In the genomic region with DNA sequence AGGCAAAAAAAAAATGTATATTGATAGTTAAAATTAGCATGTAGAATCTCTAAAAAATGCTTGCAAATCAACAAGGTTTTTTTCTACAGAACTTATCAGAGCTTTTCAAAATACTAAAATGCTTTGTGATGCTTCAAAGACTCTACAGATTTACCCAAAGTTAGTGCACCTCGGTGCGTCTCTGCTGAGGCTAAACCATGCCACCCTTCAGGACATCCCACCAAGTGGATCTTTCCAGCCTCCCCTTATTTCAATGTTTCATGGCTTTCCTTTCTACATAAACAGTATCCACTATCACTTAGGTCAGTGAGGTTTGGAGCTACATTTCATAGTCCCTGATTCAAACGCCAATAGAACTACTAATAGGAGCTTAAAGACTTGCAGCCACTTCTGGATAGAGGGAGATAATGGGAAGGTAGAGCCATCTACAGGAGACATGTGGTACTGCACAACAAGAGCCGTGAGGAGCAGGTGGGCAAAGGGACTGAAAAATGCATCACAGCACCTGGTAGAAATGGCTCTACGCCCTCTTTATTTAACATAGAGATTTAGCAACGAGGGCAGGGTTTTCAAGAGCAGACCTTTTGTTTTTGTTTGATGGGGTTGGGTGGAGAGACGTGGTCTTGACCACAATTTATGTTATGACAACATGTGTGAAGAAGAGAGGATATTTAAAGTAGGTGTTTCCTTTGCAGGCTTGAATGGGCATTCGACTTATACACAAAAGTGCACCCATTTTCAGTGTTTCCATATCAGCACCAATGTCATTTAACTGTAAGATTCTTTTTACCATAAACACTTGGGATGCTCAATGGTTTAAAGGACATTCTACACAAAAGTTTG, we compare ENCODE assay signal across 8 cellular contexts. TPM values are rescaled to one million over a fixed set of nuclear protein-coding genes. Genes with fewer than 3 reads are reported as not detected.
DNase-seq lines count a peak whose midpoint lies in the region; ATAC-seq, FAIRE-seq and TF ChIP-seq lines count a peak whose summit lies in the region.

No MANE protein-coding gene starts in this region.

- no peaks in the 10 kb centered on the region for H3K9me3 Mint-ChIP-seq in activated CD4-positive, alpha-beta memory T cell treated with anti-CD3 and anti-CD28 coated beads, Interleukin-2, amount 10 ng/mL, durations not matched to agents 7 days and 5 days

- CTCF ChIA-PET in GM10248 (lab: Yijun Ruan, JAX), result interaction anchor here (0.6 to 7.1 kb wide), 34 partner anchors 8 to 1581 kb away, joined by 3 to 62 read pairs (median 4); no protein-coding TSS in a partner anchor
- CTCF ChIA-PET in activated CD4-positive, alpha-beta memory T cell treated with anti-CD3 and anti-CD28 coated beads, Interleukin-2, amount 10 ng/mL, durations not matched to agents 7 days and 5 days (lab: Charles Lee), result interaction anchor here (0.7 to 2.2 kb wide), 12 partner anchors 9 to 701 kb away, joined by 3 to 11 read pairs (median 4); no protein-coding TSS in a partner anchor

- DNase-seq in ACHN (peak; percentile 37), GM10248 (ENCODE audit: extremely low spot score) (peak; percentile 65), NCI-H2227 treated with DMSO at 0.1 percent for 48 hours (lab: John Stamatoyannopoulos, UW) (peak; percentile 52), frontal cortex (ENCODE audit: low spot score in 2 of 2) (peak; percentile 8 to 55), ovary (no peak)
- peak; percentile 20 for DNase-seq in activated CD4-positive, alpha-beta memory T cell treated with anti-CD3 and anti-CD28 coated beads, Interleukin-2, amount 10 ng/mL, durations not matched to agents 7 days and 5 days

- no peaks in the 10 kb centered on the region for H3K4me1 ChIP-seq in ovary (ENCODE audit: insufficient read depth)

- H3K27me3 Mint-ChIP-seq in activated CD4-positive, alpha-beta memory T cell treated with anti-CD3 and anti-CD28 coated beads, Interleukin-2, amount 10 ng/mL, durations not matched to agents 7 days and 5 days, result peaks cover 12% of the 10 kb centered on the region

- no peak for TF ChIP-seq EP300 in ovary (IDR thresholded peaks at IDR 0.05)

- no peak overlapping the region for H3K4me3 ChIP-seq in ovary

- no peak overlapping the region for H3K4me3 Mint-ChIP-seq in activated CD4-positive, alpha-beta memory T cell treated with anti-CD3 and anti-CD28 coated beads, Interleukin-2, amount 10 ng/mL, durations not matched to agents 7 days and 5 days

- peak; percentile 78 for TF ChIP-seq CTCF in GM10248 (IDR thresholded peaks at IDR 0.05; ENCODE audit: control extremely low read depth, extremely low read depth, low read depth, missing control alignments)
- TF ChIP-seq CTCF in ovary (IDR thresholded peaks at IDR 0.05), result peak; percentile 16 to 66 (median 18)

- H3K27ac Mint-ChIP-seq in activated CD4-positive, alpha-beta memory T cell treated with anti-CD3 and anti-CD28 coated beads, Interleukin-2, amount 10 ng/mL, durations not matched to agents 7 days and 5 days, result no peak overlapping the region

- in situ Hi-C loops in ACHN (cut with HindIII; ENCODE audit: low pct_ligation_motif_present, low pct_unique_long_range_greater_than_20kb, low sequenced_read_pairs), result no loop called here

- no peaks in the 10 kb centered on the region for H3K36me3 ChIP-seq in ovary

- peak; percentile 53 for ATAC-seq in HG02981 (IDR thresholded peaks at IDR 0.05; ENCODE audit: unreplicated experiment)
- ATAC-seq in GM18505 (IDR thresholded peaks at IDR 0.05; ENCODE audit: unreplicated experiment), result no peak

- 24 to 29% (median 27%) methylated on average over 8 of the region's 8 CpGs for WGBS in ovary, 3 donors

- H3K4me1 Mint-ChIP-seq in activated CD4-positive, alpha-beta memory T cell treated with anti-CD3 and anti-CD28 coated beads, Interleukin-2, amount 10 ng/mL, durations not matched to agents 7 days and 5 days, result no peaks in the 10 kb centered on the region

- H3K27me3 ChIP-seq in ovary, result no peaks in the 10 kb centered on the region

- intact Hi-C loops in ovary (cut with DNase I), result loop anchor here in 2 of 4 donors (10.0 kb wide), 2 partner anchors 699 to 989 kb away; no protein-coding TSS in a partner anchor

- no peaks in the 10 kb centered on the region for H3K9me3 ChIP-seq in ovary

- no peak overlapping the region for H3K27ac ChIP-seq in ovary

- H3K36me3 Mint-ChIP-seq in activated CD4-positive, alpha-beta memory T cell treated with anti-CD3 and anti-CD28 coated beads, Interleukin-2, amount 10 ng/mL, durations not matched to agents 7 days and 5 days (ENCODE audit: low read depth), result no peaks in the 10 kb centered on the region

- no peak for FAIRE-seq in frontal cortex (lab: Jason Lieb, UNC)

- POLR2A ChIA-PET in GM10248 (lab: Yijun Ruan, JAX), result no interaction called here
- POLR2A ChIA-PET in activated CD4-positive, alpha-beta memory T cell treated with anti-CD3 and anti-CD28 coated beads, Interleukin-2, amount 10 ng/mL, durations not matched to agents 7 days and 5 days (lab: Charles Lee), result no interaction called here

- TF ChIP-seq POLR2A in ovary (IDR thresholded peaks at IDR 0.05), result no peak
- TF ChIP-seq POLR2A in GM18505 (IDR thresholded peaks at IDR 0.05; ENCODE audit: borderline replicate concordance, extremely low read depth, insufficient read depth, insufficient read length), result no peak

RNA-seq across cellular contexts. Expression of a gene that starts 56.1 kb away (rescaled TPM):
- total RNA-seq in activated CD4-positive, alpha-beta memory T cell treated with anti-CD3 and anti-CD28 coated beads, Interleukin-2, amount 10 ng/mL, durations not matched to agents 7 days and 5 days, result not detected
- not detected for total RNA-seq in frontal cortex
- not detected for total RNA-seq in ovary
- polyA plus RNA-seq in ovary, result not detected

Comparison
In these comparisons a context has a peak if more than half of its experiments do, and no peak if none do; other contexts are left out.
1. DNase-seq: peak in ACHN (single experiment), GM10248 (single experiment), NCI-H2227 treated with DMSO at 0.1 percent for 48 hours (single experiment), activated CD4-positive, alpha-beta memory T cell treated with anti-CD3 and anti-CD28 coated beads, Interleukin-2, amount 10 ng/mL, durations not matched to agents 7 days and 5 days (single experiment) and frontal cortex (2 of 2); none in ovary (0 of 5).